2 cellular contexts compared by ENCODE assay signal in the genomic region with DNA sequence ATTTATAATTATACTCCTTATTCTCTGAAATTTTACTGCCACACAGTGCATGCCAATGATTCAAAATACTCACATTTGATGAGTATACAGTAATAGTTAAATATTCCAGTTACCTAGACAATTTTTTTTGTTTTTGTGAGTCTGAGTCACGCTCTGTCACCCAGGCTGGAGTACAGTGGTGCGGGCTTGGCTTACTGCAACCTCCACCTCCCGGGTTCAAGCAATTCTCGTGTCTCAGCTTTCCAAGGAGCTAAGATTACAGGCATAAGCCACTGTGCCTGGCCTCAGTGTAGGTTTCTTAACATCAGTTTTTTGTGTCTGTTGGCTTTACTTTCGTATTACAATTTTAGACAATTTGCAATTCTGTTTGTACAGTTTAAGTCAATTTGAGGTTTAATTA.
TF ChIP-seq lines count a peak whose summit lies in the region.

No MANE protein-coding gene starts in this region.

TF ChIP-seq in GM23338, 12 proteins besides CTCF, POLR2A, EP300 and RAD21:
- TF ChIP-seq, protein P1, sequence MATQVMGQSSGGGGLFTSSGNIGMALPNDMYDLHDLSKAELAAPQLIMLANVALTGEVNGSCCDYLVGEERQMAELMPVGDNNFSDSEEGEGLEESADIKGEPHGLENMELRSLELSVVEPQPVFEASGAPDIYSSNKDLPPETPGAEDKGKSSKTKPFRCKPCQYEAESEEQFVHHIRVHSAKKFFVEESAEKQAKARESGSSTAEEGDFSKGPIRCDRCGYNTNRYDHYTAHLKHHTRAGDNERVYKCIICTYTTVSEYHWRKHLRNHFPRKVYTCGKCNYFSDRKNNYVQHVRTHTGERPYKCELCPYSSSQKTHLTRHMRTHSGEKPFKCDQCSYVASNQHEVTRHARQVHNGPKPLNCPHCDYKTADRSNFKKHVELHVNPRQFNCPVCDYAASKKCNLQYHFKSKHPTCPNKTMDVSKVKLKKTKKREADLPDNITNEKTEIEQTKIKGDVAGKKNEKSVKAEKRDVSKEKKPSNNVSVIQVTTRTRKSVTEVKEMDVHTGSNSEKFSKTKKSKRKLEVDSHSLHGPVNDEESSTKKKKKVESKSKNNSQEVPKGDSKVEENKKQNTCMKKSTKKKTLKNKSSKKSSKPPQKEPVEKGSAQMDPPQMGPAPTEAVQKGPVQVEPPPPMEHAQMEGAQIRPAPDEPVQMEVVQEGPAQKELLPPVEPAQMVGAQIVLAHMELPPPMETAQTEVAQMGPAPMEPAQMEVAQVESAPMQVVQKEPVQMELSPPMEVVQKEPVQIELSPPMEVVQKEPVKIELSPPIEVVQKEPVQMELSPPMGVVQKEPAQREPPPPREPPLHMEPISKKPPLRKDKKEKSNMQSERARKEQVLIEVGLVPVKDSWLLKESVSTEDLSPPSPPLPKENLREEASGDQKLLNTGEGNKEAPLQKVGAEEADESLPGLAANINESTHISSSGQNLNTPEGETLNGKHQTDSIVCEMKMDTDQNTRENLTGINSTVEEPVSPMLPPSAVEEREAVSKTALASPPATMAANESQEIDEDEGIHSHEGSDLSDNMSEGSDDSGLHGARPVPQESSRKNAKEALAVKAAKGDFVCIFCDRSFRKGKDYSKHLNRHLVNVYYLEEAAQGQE (IDR thresholded peaks at IDR 0.05; ENCODE audit: unreplicated experiment): no peak
- TF ChIP-seq CREB1 (CRISPR knock-in tag; IDR thresholded peaks at IDR 0.05; ENCODE audit: low read depth) (no peak), NANOG (IDR thresholded peaks at IDR 0.05; ENCODE audit: borderline replicate concordance) (no peak), POLR2AphosphoS5 (IDR thresholded peaks at IDR 0.05; ENCODE audit: low read depth) (no peak), EZH2phosphoT487 (IDR thresholded peaks at IDR 0.05; ENCODE audit: unreplicated experiment) (no peak), ZNF114 (CRISPR knock-in tag; IDR thresholded peaks at IDR 0.05) (no peak), JUNB (IDR thresholded peaks at IDR 0.05; ENCODE audit: unreplicated experiment) (no peak), STAT1 (IDR thresholded peaks at IDR 0.05; ENCODE audit: unreplicated experiment) (no peak), EZH2 (IDR thresholded peaks at IDR 0.05; ENCODE audit: low read depth, unreplicated experiment) (no peak)

TF ChIP-seq in H1, 55 proteins besides CTCF, POLR2A, EP300 and RAD21:
- TF ChIP-seq CBX5 (IDR thresholded peaks at IDR 0.05; ENCODE audit: low read depth, low read length): no peak
- no peak for TF ChIP-seq RXRA (IDR thresholded peaks at IDR 0.05; ENCODE audit: insufficient read depth, low read depth, low read length)
- no peak for TF ChIP-seq SIRT6 (IDR thresholded peaks at IDR 0.05; ENCODE audit: low read length)
- TF ChIP-seq, protein P2, sequence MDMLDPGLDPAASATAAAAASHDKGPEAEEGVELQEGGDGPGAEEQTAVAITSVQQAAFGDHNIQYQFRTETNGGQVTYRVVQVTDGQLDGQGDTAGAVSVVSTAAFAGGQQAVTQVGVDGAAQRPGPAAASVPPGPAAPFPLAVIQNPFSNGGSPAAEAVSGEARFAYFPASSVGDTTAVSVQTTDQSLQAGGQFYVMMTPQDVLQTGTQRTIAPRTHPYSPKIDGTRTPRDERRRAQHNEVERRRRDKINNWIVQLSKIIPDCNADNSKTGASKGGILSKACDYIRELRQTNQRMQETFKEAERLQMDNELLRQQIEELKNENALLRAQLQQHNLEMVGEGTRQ (IDR thresholded peaks at IDR 0.05; ENCODE audit: low read length): no peak
- TF ChIP-seq, protein P3, sequence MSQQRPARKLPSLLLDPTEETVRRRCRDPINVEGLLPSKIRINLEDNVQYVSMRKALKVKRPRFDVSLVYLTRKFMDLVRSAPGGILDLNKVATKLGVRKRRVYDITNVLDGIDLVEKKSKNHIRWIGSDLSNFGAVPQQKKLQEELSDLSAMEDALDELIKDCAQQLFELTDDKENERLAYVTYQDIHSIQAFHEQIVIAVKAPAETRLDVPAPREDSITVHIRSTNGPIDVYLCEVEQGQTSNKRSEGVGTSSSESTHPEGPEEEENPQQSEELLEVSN (IDR thresholded peaks at IDR 0.05): no peak
- no peak for TF ChIP-seq MAFK (IDR thresholded peaks at IDR 0.05; ENCODE audit: low read depth, low read length)
